ENCODE assay signal across 1 cellular context in the genomic region with DNA sequence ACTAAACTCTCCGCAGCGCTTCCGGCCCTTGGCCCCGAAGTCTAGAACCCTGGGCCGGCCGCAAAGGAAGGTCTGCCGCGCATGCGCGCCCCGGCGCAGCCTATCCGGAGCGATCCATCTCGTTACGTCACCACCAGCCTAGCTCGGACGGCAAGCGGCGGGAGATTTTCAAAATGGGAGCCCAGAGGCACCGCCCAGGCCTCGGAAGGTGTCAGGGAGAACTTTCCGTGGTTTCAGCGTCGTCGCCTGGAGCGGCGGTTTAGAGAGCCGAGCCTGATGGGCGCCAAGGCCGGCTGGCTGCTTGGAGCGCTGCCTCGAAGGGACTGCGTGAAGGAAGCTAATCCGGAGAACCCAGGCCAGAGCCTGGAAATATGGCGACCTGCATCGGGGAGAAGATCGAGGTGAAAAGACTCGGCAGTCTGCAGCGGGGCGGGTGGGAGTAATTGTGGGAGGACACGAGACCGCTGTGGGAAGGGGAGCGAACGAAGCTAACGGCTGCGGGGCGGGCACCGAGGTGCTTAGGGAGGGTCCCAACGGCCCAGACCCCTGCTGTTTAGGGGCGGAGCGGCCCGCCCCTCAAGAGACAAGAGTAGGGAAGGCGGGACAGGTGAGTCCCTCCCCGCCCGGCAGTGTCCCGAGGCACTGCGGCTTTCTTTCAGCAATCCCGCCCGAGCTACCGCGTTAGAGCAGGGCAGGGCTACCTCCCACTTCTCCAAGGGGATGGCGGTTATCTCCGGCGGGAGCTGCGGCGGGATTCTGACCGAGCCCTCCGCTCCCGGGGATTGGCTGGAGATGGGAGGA.
TF ChIP-seq lines count a peak whose summit lies in the region.

A gene (plus strand): TSS at position 130 of the 801 bp plus-strand sequence. CDS start 242 bp downstream, at position 372.

TF ChIP-seq in HepG2, 621 proteins besides CTCF, POLR2A, EP300 and RAD21 (continued from another document):
- TF ChIP-seq, protein P1, sequence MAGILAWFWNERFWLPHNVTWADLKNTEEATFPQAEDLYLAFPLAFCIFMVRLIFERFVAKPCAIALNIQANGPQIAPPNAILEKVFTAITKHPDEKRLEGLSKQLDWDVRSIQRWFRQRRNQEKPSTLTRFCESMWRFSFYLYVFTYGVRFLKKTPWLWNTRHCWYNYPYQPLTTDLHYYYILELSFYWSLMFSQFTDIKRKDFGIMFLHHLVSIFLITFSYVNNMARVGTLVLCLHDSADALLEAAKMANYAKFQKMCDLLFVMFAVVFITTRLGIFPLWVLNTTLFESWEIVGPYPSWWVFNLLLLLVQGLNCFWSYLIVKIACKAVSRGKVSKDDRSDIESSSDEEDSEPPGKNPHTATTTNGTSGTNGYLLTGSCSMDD (CRISPR knock-in tag; IDR thresholded peaks at IDR 0.05) = no peak
- TF ChIP-seq, protein P2, sequence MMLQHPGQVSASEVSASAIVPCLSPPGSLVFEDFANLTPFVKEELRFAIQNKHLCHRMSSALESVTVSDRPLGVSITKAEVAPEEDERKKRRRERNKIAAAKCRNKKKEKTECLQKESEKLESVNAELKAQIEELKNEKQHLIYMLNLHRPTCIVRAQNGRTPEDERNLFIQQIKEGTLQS (CRISPR knock-in tag; IDR thresholded peaks at IDR 0.05) = no peak
- TF ChIP-seq ZNF549 (CRISPR knock-in tag; IDR thresholded peaks at IDR 0.05) (no peak), SYNCRIP (IDR thresholded peaks at IDR 0.05; ENCODE audit: insufficient read depth, low read depth, low read length) (no peak), IKZF1 (IDR thresholded peaks at IDR 0.05) (no peak), ZNF878 (CRISPR knock-in tag; IDR thresholded peaks at IDR 0.05) (no peak), CREB1 (IDR thresholded peaks at IDR 0.05) (peak; percentile 96), CREB1 (CRISPR knock-in tag; IDR thresholded peaks at IDR 0.05) (peak; percentile 97), ZNF678 (CRISPR knock-in tag; IDR thresholded peaks at IDR 0.05) (peak; percentile 36; the same call in 1 of the 2 replicates), HOXA5 (CRISPR knock-in tag; IDR thresholded peaks at IDR 0.05) (no peak; the same call in 1 of the 2 replicates), PAX8 (CRISPR knock-in tag; IDR thresholded peaks at IDR 0.05; ENCODE audit: borderline replicate concordance) (no peak), GFI1 (CRISPR knock-in tag; IDR thresholded peaks at IDR 0.05; ENCODE audit: borderline replicate concordance) (no peak), WIZ (CRISPR knock-in tag; IDR thresholded peaks at IDR 0.05) (no peak), NBN (conservative IDR thresholded peaks at IDR 0.05) (no peak), ZFP1 (CRISPR knock-in tag; IDR thresholded peaks at IDR 0.05) (no peak), KDM2A (CRISPR knock-in tag; IDR thresholded peaks at IDR 0.05; ENCODE audit: borderline replicate concordance, low read depth) (peak; percentile 31; the same call in 1 of the 2 replicates), SRSF9 (IDR thresholded peaks at IDR 0.05; ENCODE audit: borderline replicate concordance, insufficient read depth, low read depth, low read length, poor library complexity, severe bottlenecking) (no peak), SP2 (CRISPR knock-in tag; IDR thresholded peaks at IDR 0.05) (no peak; the same call in 1 of the 2 replicates), ATM (IDR thresholded peaks at IDR 0.05; ENCODE audit: borderline replicate concordance) (no peak), ZSCAN22 (CRISPR knock-in tag; IDR thresholded peaks at IDR 0.05) (no peak), ZNF558 (CRISPR knock-in tag; IDR thresholded peaks at IDR 0.05; ENCODE audit: borderline replicate concordance) (no peak; the same call in 1 of the 2 replicates), PITX1 (CRISPR knock-in tag; IDR thresholded peaks at IDR 0.05) (no peak; the same call in 1 of the 2 replicates), MED1 (CRISPR knock-in tag; IDR thresholded peaks at IDR 0.05) (0 out of 2 replicates have a peak, but pooled peaks have one; percentile 23), SAFB2 (CRISPR knock-in tag; IDR thresholded peaks at IDR 0.05; ENCODE audit: borderline replicate concordance, low read depth) (no peak), NONO (IDR thresholded peaks at IDR 0.05) (no peak), NONO (CRISPR knock-in tag; conservative IDR thresholded peaks at IDR 0.05) (0 out of 2 replicates have a peak, but pooled peaks have one; percentile 49), ZNF124 (CRISPR knock-in tag; IDR thresholded peaks at IDR 0.05) (0 out of 2 replicates have a peak, but pooled peaks have one; percentile 13), ZNF556 (CRISPR knock-in tag; IDR thresholded peaks at IDR 0.05; ENCODE audit: borderline replicate concordance) (peak; percentile 63), TOPORS (CRISPR knock-in tag; IDR thresholded peaks at IDR 0.05) (peak; percentile 82), ZNF530 (CRISPR knock-in tag; IDR thresholded peaks at IDR 0.05; ENCODE audit: low read depth) (no peak), ZNF570 (CRISPR knock-in tag; IDR thresholded peaks at IDR 0.05; ENCODE audit: borderline replicate concordance) (no peak), NR1H2 (CRISPR knock-in tag; IDR thresholded peaks at IDR 0.05; ENCODE audit: borderline replicate concordance, low read depth) (peak; percentile 57; the same call in 1 of the 2 replicates), TEAD2 (CRISPR knock-in tag; IDR thresholded peaks at IDR 0.05) (no peak), ZNF546 (CRISPR knock-in tag; conservative IDR thresholded peaks at IDR 0.05) (0 out of 2 replicates have a peak, but pooled peaks have one; percentile 6), ZNF607 (CRISPR knock-in tag; IDR thresholded peaks at IDR 0.05; ENCODE audit: borderline replicate concordance) (no peak), ZNF160 (CRISPR knock-in tag; IDR thresholded peaks at IDR 0.05) (peak; percentile 69), NCOR1 (IDR thresholded peaks at IDR 0.05; ENCODE audit: borderline replicate concordance, low read length) (no peak)
- TF ChIP-seq, protein P3, sequence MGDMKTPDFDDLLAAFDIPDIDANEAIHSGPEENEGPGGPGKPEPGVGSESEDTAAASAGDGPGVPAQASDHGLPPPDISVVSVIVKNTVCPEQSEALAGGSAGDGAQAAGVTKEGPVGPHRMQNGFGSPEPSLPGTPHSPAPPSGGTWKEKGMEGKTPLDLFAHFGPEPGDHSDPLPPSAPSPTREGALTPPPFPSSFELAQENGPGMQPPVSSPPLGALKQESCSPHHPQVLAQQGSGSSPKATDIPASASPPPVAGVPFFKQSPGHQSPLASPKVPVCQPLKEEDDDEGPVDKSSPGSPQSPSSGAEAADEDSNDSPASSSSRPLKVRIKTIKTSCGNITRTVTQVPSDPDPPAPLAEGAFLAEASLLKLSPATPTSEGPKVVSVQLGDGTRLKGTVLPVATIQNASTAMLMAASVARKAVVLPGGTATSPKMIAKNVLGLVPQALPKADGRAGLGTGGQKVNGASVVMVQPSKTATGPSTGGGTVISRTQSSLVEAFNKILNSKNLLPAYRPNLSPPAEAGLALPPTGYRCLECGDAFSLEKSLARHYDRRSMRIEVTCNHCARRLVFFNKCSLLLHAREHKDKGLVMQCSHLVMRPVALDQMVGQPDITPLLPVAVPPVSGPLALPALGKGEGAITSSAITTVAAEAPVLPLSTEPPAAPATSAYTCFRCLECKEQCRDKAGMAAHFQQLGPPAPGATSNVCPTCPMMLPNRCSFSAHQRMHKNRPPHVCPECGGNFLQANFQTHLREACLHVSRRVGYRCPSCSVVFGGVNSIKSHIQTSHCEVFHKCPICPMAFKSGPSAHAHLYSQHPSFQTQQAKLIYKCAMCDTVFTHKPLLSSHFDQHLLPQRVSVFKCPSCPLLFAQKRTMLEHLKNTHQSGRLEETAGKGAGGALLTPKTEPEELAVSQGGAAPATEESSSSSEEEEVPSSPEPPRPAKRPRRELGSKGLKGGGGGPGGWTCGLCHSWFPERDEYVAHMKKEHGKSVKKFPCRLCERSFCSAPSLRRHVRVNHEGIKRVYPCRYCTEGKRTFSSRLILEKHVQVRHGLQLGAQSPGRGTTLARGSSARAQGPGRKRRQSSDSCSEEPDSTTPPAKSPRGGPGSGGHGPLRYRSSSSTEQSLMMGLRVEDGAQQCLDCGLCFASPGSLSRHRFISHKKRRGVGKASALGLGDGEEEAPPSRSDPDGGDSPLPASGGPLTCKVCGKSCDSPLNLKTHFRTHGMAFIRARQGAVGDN (CRISPR knock-in tag; IDR thresholded peaks at IDR 0.05) = peak; percentile 87
- TF ChIP-seq, protein P4, sequence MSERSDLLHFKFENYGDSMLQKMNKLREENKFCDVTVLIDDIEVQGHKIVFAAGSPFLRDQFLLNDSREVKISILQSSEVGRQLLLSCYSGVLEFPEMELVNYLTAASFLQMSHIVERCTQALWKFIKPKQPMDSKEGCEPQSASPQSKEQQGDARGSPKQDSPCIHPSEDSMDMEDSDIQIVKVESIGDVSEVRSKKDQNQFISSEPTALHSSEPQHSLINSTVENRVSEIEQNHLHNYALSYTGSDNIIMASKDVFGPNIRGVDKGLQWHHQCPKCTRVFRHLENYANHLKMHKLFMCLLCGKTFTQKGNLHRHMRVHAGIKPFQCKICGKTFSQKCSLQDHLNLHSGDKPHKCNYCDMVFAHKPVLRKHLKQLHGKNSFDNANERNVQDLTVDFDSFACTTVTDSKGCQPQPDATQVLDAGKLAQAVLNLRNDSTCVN (CRISPR knock-in tag; IDR thresholded peaks at IDR 0.05; ENCODE audit: borderline replicate concordance) = peak; percentile 60; the same call in 1 of the 2 replicates
- TF ChIP-seq, protein P5, sequence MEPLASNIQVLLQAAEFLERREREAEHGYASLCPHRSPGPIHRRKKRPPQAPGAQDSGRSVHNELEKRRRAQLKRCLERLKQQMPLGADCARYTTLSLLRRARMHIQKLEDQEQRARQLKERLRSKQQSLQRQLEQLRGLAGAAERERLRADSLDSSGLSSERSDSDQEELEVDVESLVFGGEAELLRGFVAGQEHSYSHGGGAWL (CRISPR knock-in tag; IDR thresholded peaks at IDR 0.05) = peak; percentile 39; the same call in 1 of the 2 replicates
- TF ChIP-seq, protein P6, sequence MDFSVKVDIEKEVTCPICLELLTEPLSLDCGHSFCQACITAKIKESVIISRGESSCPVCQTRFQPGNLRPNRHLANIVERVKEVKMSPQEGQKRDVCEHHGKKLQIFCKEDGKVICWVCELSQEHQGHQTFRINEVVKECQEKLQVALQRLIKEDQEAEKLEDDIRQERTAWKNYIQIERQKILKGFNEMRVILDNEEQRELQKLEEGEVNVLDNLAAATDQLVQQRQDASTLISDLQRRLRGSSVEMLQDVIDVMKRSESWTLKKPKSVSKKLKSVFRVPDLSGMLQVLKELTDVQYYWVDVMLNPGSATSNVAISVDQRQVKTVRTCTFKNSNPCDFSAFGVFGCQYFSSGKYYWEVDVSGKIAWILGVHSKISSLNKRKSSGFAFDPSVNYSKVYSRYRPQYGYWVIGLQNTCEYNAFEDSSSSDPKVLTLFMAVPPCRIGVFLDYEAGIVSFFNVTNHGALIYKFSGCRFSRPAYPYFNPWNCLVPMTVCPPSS (IDR thresholded peaks at IDR 0.05) = no peak
